18 cellular contexts compared by ENCODE assay signal in genomic region chr1:22892789-22893188, GRCh38.
"Had no signal": no experiment of that assay in that cellular context is flagged by ENCODE, and none has a peak within 500 bp of the region (broad histone marks: within the 10 kb centered on the region; RNA-seq: fewer than 3 reads in every experiment).

No MANE protein-coding gene starts in this region.

- H3K4me3 Mint-ChIP-seq: activated naive CD4-positive, alpha-beta T cell treated with anti-CD3 and anti-CD28 coated beads for 36 hours; memory B cell; naive thymus-derived CD4-positive, alpha-beta T cell had no signal

- DNase-seq: activated CD4-positive, alpha-beta T cell treated with anti-CD3 and anti-CD28 coated beads for 1 hour; activated CD4-positive, alpha-beta T cell treated with anti-CD3 and anti-CD28 coated beads, Interleukin-2, amount 50 U/mL, for 4 hours; activated naive CD4-positive, alpha-beta T cell treated with anti-CD3 and anti-CD28 coated beads for 36 hours; activated T-cell treated with anti-CD3 and anti-CD28 coated beads for 4 hours; dermis blood vessel endothelial cell; foreskin melanocyte; left ventricle myocardium superior; mucosa of descending colon; naive thymus-derived CD4-positive, alpha-beta T cell; pancreas; stimulated activated naive CD8-positive, alpha-beta T cell treated with anti-CD3 and anti-CD28 coated beads, Interleukin-15, Interleukin-2, amounts not matched to agents 100 U/mL and 50 U/mL, for 24 hours; transverse colon had no signal

- H3K4me3 ChIP-seq: ascending aorta, breast epithelium, mucosa of descending colon, pancreas, transverse colon, vagina had no signal

- H3K4me1 Mint-ChIP-seq: memory B cell had no signal

- H3K36me3 ChIP-seq: ascending aorta, breast epithelium, vagina had no signal

- H3K27ac Mint-ChIP-seq: activated naive CD4-positive, alpha-beta T cell treated with anti-CD3 and anti-CD28 coated beads for 36 hours; activated T-helper 2 cell treated with anti-CD3 and anti-CD28 coated beads, Interferon-gamma antibody, Interleukin-2, Interleukin-4, amounts not matched to agents 10 μg/mL and 5 μg/mL and 100 μg/mL, durations not matched to agents 14 hours and 24 hours and 36 hours; memory B cell; naive thymus-derived CD4-positive, alpha-beta T cell had no signal

- H3K9me3 ChIP-seq: ascending aorta, breast epithelium, mucosa of descending colon, pancreas, transverse colon, vagina had no signal

- H3K27me3 ChIP-seq: ascending aorta, breast epithelium, pancreas, transverse colon, vagina had no signal

- H3K9me3 Mint-ChIP-seq: activated naive CD4-positive, alpha-beta T cell treated with anti-CD3 and anti-CD28 coated beads for 36 hours; activated T-helper 2 cell treated with anti-CD3 and anti-CD28 coated beads, Interferon-gamma antibody, Interleukin-2, Interleukin-4, amounts not matched to agents 10 μg/mL and 5 μg/mL and 100 μg/mL, durations not matched to agents 14 hours and 24 hours and 36 hours; memory B cell; naive thymus-derived CD4-positive, alpha-beta T cell had no signal

- H3K27ac ChIP-seq: ascending aorta, breast epithelium, epithelial cell of prostate, pancreas, transverse colon, vagina had no signal

- H3K36me3 Mint-ChIP-seq: memory B cell; naive thymus-derived CD4-positive, alpha-beta T cell had no signal

- H3K4me1 ChIP-seq: ascending aorta, breast epithelium, pancreas, transverse colon, vagina had no signal
